Comparison of ENCODE assay signal across 1 cellular context in genomic region chr3:102057781-102058421, GRCh38.
TF ChIP-seq lines count a peak whose summit lies in the region.

No MANE protein-coding gene starts in this region.

TF ChIP-seq in IMR-90, 13 proteins besides CTCF, POLR2A, EP300 and RAD21 (continued from another document):
- TF ChIP-seq RCOR1 (IDR thresholded peaks at IDR 0.05; ENCODE audit: insufficient replicate concordance, low read length) (no peak), CEBPB (IDR thresholded peaks at IDR 0.05; ENCODE audit: low read depth, low read length) (no peak), SMC3 (IDR thresholded peaks at IDR 0.05; ENCODE audit: low read depth, low read length) (no peak), MAZ (IDR thresholded peaks at IDR 0.05; ENCODE audit: borderline replicate concordance, low read depth, low read length) (no peak), MAFK (IDR thresholded peaks at IDR 0.05; ENCODE audit: low read depth, low read length) (no peak), RFX5 (IDR thresholded peaks at IDR 0.05; ENCODE audit: low read depth, low read length) (no peak), MXI1 (IDR thresholded peaks at IDR 0.05; ENCODE audit: borderline replicate concordance, low read depth, low read length) (no peak), CHD1 (IDR thresholded peaks at IDR 0.05; ENCODE audit: low read depth, low read length) (no peak), USF2 (IDR thresholded peaks at IDR 0.05; ENCODE audit: low read depth, low read length) (no peak), BHLHE40 (IDR thresholded peaks at IDR 0.05; ENCODE audit: low read depth, low read length) (no peak)
